Comparison of ENCODE assay signal across 21 cellular contexts in the genomic region with DNA sequence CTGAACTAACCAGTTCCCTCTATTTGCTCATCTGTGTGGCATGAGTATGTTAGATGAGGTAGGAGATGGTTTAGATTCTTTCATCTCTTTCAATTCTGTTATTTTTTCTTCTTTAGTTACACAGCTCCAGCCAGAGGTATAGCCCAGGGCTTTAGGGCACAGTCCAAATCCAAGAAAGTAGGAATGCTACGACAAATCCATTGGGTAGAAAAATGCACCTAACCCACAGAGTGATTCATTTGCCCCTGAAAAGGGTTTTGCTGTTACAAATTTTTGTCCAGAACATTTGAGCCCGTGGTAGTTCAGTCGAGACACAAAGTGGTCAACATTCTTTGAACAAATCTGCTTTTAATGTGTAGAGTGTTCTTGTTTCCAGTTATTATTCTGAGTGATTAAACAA.
DNase-seq lines count a peak whose midpoint lies in the region; ATAC-seq and TF ChIP-seq lines count a peak whose summit lies in the region.
"Had no signal": no experiment of that assay in that cellular context is flagged by ENCODE, and none has a peak within 500 bp of the region (broad histone marks: within the 10 kb centered on the region; RNA-seq: fewer than 3 reads in every experiment).

No MANE protein-coding gene starts in this region.

- no peaks in the 10 kb centered on the region for H3K9me3 ChIP-seq in upper lobe of left lung
- no peaks in the 10 kb centered on the region for H3K9me3 ChIP-seq in left lung
- H3K9me3 ChIP-seq: mucosa of descending colon, thyroid gland had no signal

- TF ChIP-seq CTCF in brain microvascular endothelial cell (IDR thresholded peaks at IDR 0.05; ENCODE audit: low read depth, low read length, missing control alignments) (no peak), upper lobe of left lung (IDR thresholded peaks at IDR 0.05) (no peak), left lung (IDR thresholded peaks at IDR 0.05) (no peak)

- no peaks in the 10 kb centered on the region for H3K36me3 ChIP-seq in brain microvascular endothelial cell (replicated peaks)
- H3K36me3 ChIP-seq in upper lobe of left lung = no peaks in the 10 kb centered on the region
- H3K36me3 ChIP-seq in left lung = no peaks in the 10 kb centered on the region
- H3K36me3 ChIP-seq: thyroid gland had no signal

- TF ChIP-seq POLR2A in upper lobe of left lung (IDR thresholded peaks at IDR 0.05) = no peak

- DNase-seq in AG20443 (ENCODE audit: low spot score) (peak; percentile 44), LHCN-M2 (ENCODE audit: low read depth) (peak; percentile 83), brain microvascular endothelial cell (peak; percentile 22), myocyte (ENCODE audit: low read depth) (peak; percentile 28), upper lobe of left lung (no peak), UCSD-AML1 (lab: John Stamatoyannopoulos, UW; ENCODE audit: unreplicated experiment) (no peak), left lung (no peak)
- DNase-seq in NK-92 treated with Interleukin-12 subunit alpha and Interleukin-12 subunit beta, amount 100 ng/mL, for 24 hours (lab: John Stamatoyannopoulos, UW) = no peak
- DNase-seq: activated CD4-positive, alpha-beta memory T cell treated with anti-CD3 and anti-CD28 coated beads for 36 hours; activated naive CD4-positive, alpha-beta T cell treated with Interleukin-2 at 50 U/mL for 16 hours; dermis blood vessel endothelial cell; left colon; mucosa of descending colon; NCI-H1092; NCI-H524 treated with DMSO at 0.1 percent for 48 hours; stimulated activated CD4-positive, alpha-beta T cell treated with anti-CD3 and anti-CD28 coated beads, Interleukin-15, amount 100 ng/mL, for 24 hours; thyroid gland had no signal

- H3K27me3 ChIP-seq in brain microvascular endothelial cell (replicated peaks) (no peaks in the 10 kb centered on the region), upper lobe of left lung (no peaks in the 10 kb centered on the region), left lung (no peaks in the 10 kb centered on the region)
- H3K27me3 ChIP-seq: thyroid gland had no signal

- H3K27ac ChIP-seq in brain microvascular endothelial cell (no peak overlapping the region), upper lobe of left lung (no peak overlapping the region), left lung (no peak overlapping the region)
- H3K27ac ChIP-seq: KMS-11, thyroid gland, VCaP had no signal

- 63 to 71% methylated on average over 3 of the region's 3 CpGs for WGBS in upper lobe of left lung, 2 donors

- no peak for TF ChIP-seq EP300 in upper lobe of left lung (IDR thresholded peaks at IDR 0.05)

- intact Hi-C loops in left lung (cut with DNase I) = no loop called here

- H3K4me3 ChIP-seq in brain microvascular endothelial cell (ENCODE audit: low read depth, low read length) = no peak overlapping the region
- no peak overlapping the region for H3K4me3 ChIP-seq in upper lobe of left lung
- H3K4me3 ChIP-seq in left lung = no peak overlapping the region
- H3K4me3 ChIP-seq: GM23338, mucosa of descending colon, thyroid gland had no signal

- in situ Hi-C loops in brain microvascular endothelial cell (cut with HindIII; ENCODE audit: low pct_ligation_motif_present, low sequenced_read_pairs) = no loop called here

- no peak for ATAC-seq in upper lobe of left lung (ENCODE audit: low FRiP score in 2 of 2)
- no peak for ATAC-seq in left lung
- ATAC-seq: GM23338; left colon; mucosa of descending colon; stimulated activated memory B cell treated with anti-CD40 and anti-IgM and Interleukin-4, amounts not matched to agents 10 μg/mL and 1 μg/mL and 100 μg/mL, for 72 hours had no signal

- H3K4me1 ChIP-seq in upper lobe of left lung (no peaks in the 10 kb centered on the region), left lung (peaks cover 0 to 4% of the 10 kb centered on the region in 2 donors)
- H3K4me1 ChIP-seq: thyroid gland had no signal

Comparison
In these comparisons a context has a peak if more than half of its experiments do, and no peak if none do; other contexts are left out.
1. DNase-seq: peak in AG20443 (single experiment), LHCN-M2 (single experiment), brain microvascular endothelial cell (single experiment) and myocyte (single experiment); none in upper lobe of left lung (0 of 2), NK-92 treated with Interleukin-12 subunit alpha and Interleukin-12 subunit beta, amount 100 ng/mL, for 24 hours (single experiment), UCSD-AML1 (single experiment) and left lung (0 of 2).